1 cellular context compared by ENCODE assay signal in the genomic region with DNA sequence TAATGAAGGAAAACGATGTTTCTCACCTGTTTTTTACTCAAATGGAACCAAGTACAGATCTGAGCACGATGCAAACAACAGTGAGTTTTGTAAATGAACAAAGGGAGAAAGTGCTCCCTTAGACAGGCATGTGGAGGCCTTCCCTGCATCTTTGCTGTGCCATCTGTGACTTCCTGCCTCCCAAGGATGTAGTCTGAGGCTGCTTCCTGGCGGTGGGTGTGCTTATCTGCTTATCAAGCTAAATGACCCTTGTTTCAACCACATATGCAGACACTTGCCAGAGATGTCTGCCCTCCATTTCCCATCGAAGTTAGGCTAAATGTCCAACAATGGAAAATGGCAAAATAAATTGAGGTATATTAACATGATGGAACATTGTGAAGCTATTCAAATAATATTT.
TF ChIP-seq lines count a peak whose summit lies in the region.

No MANE protein-coding gene starts in this region.

TF ChIP-seq in SK-N-SH, 30 proteins besides CTCF, POLR2A, EP300 and RAD21 (continued from another document):
- TF ChIP-seq, protein P1, sequence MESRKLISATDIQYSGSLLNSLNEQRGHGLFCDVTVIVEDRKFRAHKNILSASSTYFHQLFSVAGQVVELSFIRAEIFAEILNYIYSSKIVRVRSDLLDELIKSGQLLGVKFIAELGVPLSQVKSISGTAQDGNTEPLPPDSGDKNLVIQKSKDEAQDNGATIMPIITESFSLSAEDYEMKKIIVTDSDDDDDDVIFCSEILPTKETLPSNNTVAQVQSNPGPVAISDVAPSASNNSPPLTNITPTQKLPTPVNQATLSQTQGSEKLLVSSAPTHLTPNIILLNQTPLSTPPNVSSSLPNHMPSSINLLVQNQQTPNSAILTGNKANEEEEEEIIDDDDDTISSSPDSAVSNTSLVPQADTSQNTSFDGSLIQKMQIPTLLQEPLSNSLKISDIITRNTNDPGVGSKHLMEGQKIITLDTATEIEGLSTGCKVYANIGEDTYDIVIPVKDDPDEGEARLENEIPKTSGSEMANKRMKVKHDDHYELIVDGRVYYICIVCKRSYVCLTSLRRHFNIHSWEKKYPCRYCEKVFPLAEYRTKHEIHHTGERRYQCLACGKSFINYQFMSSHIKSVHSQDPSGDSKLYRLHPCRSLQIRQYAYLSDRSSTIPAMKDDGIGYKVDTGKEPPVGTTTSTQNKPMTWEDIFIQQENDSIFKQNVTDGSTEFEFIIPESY (IDR thresholded peaks at IDR 0.05; ENCODE audit: borderline replicate concordance, low read depth), result no peak
- TF ChIP-seq NRF1 (IDR thresholded peaks at IDR 0.05; ENCODE audit: low read depth, low read length), result no peak
